ENCODE assay signal across 18 cellular contexts in the genomic region with DNA sequence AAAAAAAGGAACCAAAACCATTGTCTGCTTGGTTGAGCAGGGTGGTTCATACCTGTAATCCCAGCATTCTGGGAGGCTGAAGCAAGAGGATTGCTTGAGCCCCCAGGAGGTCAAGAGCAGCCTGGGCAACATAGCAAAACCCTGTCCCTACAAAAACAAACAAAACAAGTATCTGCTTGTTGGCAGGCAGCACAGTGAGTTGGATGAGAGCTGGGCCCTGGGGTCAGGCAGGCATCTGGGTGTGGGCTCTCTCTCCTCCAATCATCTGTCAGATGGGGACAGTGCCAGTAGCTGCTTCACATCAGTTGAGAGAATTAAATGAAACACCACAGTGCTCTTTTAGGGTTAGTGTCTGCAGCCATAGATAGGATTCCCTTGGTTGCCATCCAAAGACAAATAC.
"Had no signal": no experiment of that assay in that cellular context is flagged by ENCODE, and none has a peak within 500 bp of the region (broad histone marks: within the 10 kb centered on the region; RNA-seq: fewer than 3 reads in every experiment).

No MANE protein-coding gene starts in this region.

- H3K9me3 Mint-ChIP-seq: activated naive CD4-positive, alpha-beta T cell treated with anti-CD3 and anti-CD28 coated beads, Interleukin-2, amount 50 U/mL, for 24 hours; activated T-helper 17 cell treated with anti-CD3 and anti-CD28 coated beads, Interleukin-2, amount 50 U/mL, for 72 hours; central memory CD8-positive, alpha-beta T cell; nephron had no signal

- H3K27me3 Mint-ChIP-seq: activated naive CD4-positive, alpha-beta T cell treated with anti-CD3 and anti-CD28 coated beads, Interleukin-2, amount 50 U/mL, for 24 hours; activated T-helper 17 cell treated with anti-CD3 and anti-CD28 coated beads, Interleukin-2, amount 50 U/mL, for 72 hours; central memory CD8-positive, alpha-beta T cell had no signal

- H3K4me3 ChIP-seq: mucosa of descending colon had no signal

- H3K4me1 ChIP-seq: foreskin keratinocyte had no signal

- H3K36me3 ChIP-seq: transverse colon had no signal

- H3K27ac ChIP-seq: foreskin keratinocyte, WERI-Rb-1 had no signal

- H3K9me3 ChIP-seq: mucosa of descending colon, transverse colon had no signal

- ATAC-seq: foreskin keratinocyte, left cardiac atrium, mucosa of descending colon had no signal

- H3K27me3 ChIP-seq: foreskin keratinocyte, transverse colon had no signal

- DNase-seq: activated T-cell treated with anti-CD3 and anti-CD28 coated beads for 4 hours; cortex of kidney; effector memory CD4-positive, alpha-beta T cell; foreskin keratinocyte; head of caudate nucleus; left cardiac atrium; stimulated activated CD4-positive, alpha-beta T cell treated with anti-CD3 and anti-CD28 coated beads, Interleukin-12 subunit alpha, Interleukin-12 subunit beta, amount 100 ng/mL, for 4 hours; stimulated activated naive CD4-positive, alpha-beta T cell; substantia nigra; SW 1271; T1000; transverse colon; WERI-Rb-1 had no signal
